ENCODE assay signal across 8 cellular contexts in the genomic region with DNA sequence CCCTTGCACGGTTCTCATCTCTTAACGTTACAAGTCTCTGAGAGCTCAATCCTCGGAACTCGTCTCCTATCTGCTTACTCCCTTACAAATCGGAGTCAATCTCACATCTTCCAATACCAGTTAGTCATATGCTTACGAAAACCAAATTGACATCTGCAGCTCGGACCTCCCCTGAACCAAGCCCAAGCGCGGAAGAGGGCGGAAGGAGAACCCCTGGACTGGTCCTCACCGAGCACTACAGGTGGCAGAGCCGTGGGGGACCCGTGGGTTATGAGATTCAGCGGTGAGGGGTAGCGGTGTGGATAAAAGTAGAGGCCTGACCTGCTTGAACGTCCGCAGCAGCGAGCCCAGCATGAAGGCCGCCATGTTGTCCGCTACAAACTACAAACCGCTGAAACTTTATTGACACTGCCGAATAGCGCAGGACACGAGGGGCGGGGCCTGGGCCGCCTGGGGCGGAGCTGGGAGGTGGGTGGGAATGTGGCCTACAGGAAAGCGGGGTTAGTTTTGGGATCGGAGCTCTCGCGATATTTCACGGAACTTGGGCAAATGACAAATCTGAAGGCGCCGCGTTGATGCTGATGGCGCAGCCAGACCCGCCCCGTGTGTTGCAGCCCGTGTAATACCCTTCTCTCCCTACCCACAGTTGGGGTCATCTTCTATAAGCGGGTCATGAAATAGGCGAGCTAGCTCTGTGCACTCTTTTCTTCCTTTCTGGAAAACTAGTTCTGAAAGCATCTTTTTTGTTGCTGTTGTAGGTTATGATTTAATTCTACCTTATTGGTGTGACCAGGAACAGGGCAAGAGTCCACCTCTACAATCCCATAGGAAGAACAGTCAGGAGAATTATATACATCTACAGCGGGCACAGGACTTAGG. TPM values are rescaled to one million over a fixed set of nuclear protein-coding genes. Genes with fewer than 3 reads are reported as not detected.
A peak's percentile ranks its signal among the peaks of the same experiment; 100 is the strongest.
DNase-seq lines count a peak whose midpoint lies in the region; ATAC-seq and TF ChIP-seq lines count a peak whose summit lies in the region.

A gene (minus strand): TSS at position 383 of the 879 bp plus-strand sequence. CDS start 17 bp downstream, at position 366.

- peak; percentile 96 for ATAC-seq in GM19397 (IDR thresholded peaks at IDR 0.05; ENCODE audit: unreplicated experiment)
- ATAC-seq in HG03571 (IDR thresholded peaks at IDR 0.05; ENCODE audit: unreplicated experiment) = peak; percentile 95

- H3K27me3 ChIP-seq in dorsolateral prefrontal cortex = no peaks in the 10 kb centered on the region
- no peaks in the 10 kb centered on the region for H3K27me3 ChIP-seq in liver (ENCODE audit: control insufficient read depth in 4 of 4, insufficient read depth in 4 of 4, low read length in 3 of 4)

- TF ChIP-seq CTCF in dorsolateral prefrontal cortex (IDR thresholded peaks at IDR 0.05 in 54 of 56, conservative IDR thresholded peaks at IDR 0.05 in 2 of 56; ENCODE audit: low read depth in 1 of 56, partially characterized antibody in 56 of 56) (peak in 33 of 56 donors; percentile 9 to 58 (median 30)), liver (IDR thresholded peaks at IDR 0.05; ENCODE audit: low read depth, low read length, missing input control) (no peak)

- peak; percentile 99 for DNase-seq in CD1c-positive myeloid dendritic cell (ENCODE audit: extremely low spot score)
- peak; percentile 100 for DNase-seq in NCI-H82 (lab: John Stamatoyannopoulos, UW)
- peak; percentile 99 for DNase-seq in activated CD4-positive, alpha-beta T cell treated with anti-CD3 and anti-CD28 coated beads, Interleukin-2, amount 50 U/mL, for 48 hours
- DNase-seq in dorsolateral prefrontal cortex = peak; percentile 89 to 98 (median 96)
- DNase-seq in stimulated activated CD4-positive, alpha-beta T cell treated with anti-CD3 and anti-CD28 coated beads, Interleukin-4, amount 100 ng/mL, for 24 hours = peak; percentile 99

- H3K9me3 ChIP-seq in liver (ENCODE audit: control insufficient read depth in 4 of 4, low read length in 3 of 4) = peaks cover 0 to 1% (median 0%) of the 10 kb centered on the region in 4 donors

- H3K4me3 ChIP-seq in dorsolateral prefrontal cortex = peak within 1 kb of the TSS; percentile 72 to 100 (median 88)
- peak within 1 kb of the TSS; percentile 75 to 100 (median 88) for H3K4me3 ChIP-seq in liver (ENCODE audit: low read depth in 1 of 3, low read length in 3 of 3)

- peaks cover 0 to 20% (median 6%) of the 10 kb centered on the region in 4 donors for H3K4me1 ChIP-seq in liver (ENCODE audit: control insufficient read depth in 4 of 4, insufficient read depth in 4 of 4, low read length in 3 of 4)

- H3K9ac ChIP-seq in liver (ENCODE audit: low read depth in 1 of 2, low read length in 2 of 2) = peak within 1 kb of the TSS; percentile 90 to 99

- 3% methylated on average over 42 of the region's 42 CpGs for WGBS in liver

- H3K36me3 ChIP-seq in liver (ENCODE audit: control insufficient read depth in 4 of 4, insufficient read depth in 3 of 4, low read depth in 1 of 4, low read length in 3 of 4) = peaks cover 2% of the 10 kb centered on the region in 4 donors

- intact Hi-C loops in dorsolateral prefrontal cortex (cut with DNase I) = loop anchor here in 1 of 2 donors (2.0 kb wide), 1 partner anchor 24 kb away; a partner anchor contains a TSS

- H3K27ac ChIP-seq in dorsolateral prefrontal cortex (peak within 1 kb of the TSS; percentile 43 to 95 (median 89)), liver (ENCODE audit: low read depth in 1 of 2, low read length in 2 of 2) (peak within 1 kb of the TSS; percentile 83 to 94)

- peak; percentile 39 to 43 for TF ChIP-seq RAD21 in liver (IDR thresholded peaks at IDR 0.05)

TF ChIP-seq in liver, 16 proteins besides CTCF, POLR2A, EP300 and RAD21:
- TF ChIP-seq GABPA (IDR thresholded peaks at IDR 0.05 in 1 of 2, conservative IDR thresholded peaks at IDR 0.05 in 1 of 2) (peak in 1 of 2 donors; percentile 75), FOXA2 (IDR thresholded peaks at IDR 0.05) (peak; percentile 73), TAF1 (conservative IDR thresholded peaks at IDR 0.05) (peak; percentile 79), EGR1 (IDR thresholded peaks at IDR 0.05; ENCODE audit: low read depth in 2 of 2) (peak in 1 of 2 donors; percentile 66), HNF4G (IDR thresholded peaks at IDR 0.05) (no peak), SP1 (IDR thresholded peaks at IDR 0.05) (peak; percentile 88), NR2F2 (IDR thresholded peaks at IDR 0.05) (peak; percentile 81), YY1 (IDR thresholded peaks at IDR 0.05) (peak; percentile 99), RXRA (IDR thresholded peaks at IDR 0.05) (peak; percentile 61 to 65), FOXA1 (IDR thresholded peaks at IDR 0.05) (peak; percentile 75), JUND (IDR thresholded peaks at IDR 0.05) (peak in 1 of 2 donors; percentile 39), HNF4A (conservative IDR thresholded peaks at IDR 0.05) (peak; percentile 39 to 45)
- TF ChIP-seq, protein P1, sequence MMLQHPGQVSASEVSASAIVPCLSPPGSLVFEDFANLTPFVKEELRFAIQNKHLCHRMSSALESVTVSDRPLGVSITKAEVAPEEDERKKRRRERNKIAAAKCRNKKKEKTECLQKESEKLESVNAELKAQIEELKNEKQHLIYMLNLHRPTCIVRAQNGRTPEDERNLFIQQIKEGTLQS (IDR thresholded peaks at IDR 0.05) = peak; percentile 14
- TF ChIP-seq, protein P2, sequence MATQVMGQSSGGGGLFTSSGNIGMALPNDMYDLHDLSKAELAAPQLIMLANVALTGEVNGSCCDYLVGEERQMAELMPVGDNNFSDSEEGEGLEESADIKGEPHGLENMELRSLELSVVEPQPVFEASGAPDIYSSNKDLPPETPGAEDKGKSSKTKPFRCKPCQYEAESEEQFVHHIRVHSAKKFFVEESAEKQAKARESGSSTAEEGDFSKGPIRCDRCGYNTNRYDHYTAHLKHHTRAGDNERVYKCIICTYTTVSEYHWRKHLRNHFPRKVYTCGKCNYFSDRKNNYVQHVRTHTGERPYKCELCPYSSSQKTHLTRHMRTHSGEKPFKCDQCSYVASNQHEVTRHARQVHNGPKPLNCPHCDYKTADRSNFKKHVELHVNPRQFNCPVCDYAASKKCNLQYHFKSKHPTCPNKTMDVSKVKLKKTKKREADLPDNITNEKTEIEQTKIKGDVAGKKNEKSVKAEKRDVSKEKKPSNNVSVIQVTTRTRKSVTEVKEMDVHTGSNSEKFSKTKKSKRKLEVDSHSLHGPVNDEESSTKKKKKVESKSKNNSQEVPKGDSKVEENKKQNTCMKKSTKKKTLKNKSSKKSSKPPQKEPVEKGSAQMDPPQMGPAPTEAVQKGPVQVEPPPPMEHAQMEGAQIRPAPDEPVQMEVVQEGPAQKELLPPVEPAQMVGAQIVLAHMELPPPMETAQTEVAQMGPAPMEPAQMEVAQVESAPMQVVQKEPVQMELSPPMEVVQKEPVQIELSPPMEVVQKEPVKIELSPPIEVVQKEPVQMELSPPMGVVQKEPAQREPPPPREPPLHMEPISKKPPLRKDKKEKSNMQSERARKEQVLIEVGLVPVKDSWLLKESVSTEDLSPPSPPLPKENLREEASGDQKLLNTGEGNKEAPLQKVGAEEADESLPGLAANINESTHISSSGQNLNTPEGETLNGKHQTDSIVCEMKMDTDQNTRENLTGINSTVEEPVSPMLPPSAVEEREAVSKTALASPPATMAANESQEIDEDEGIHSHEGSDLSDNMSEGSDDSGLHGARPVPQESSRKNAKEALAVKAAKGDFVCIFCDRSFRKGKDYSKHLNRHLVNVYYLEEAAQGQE (IDR thresholded peaks at IDR 0.05) = peak; percentile 87
- TF ChIP-seq, protein P3, sequence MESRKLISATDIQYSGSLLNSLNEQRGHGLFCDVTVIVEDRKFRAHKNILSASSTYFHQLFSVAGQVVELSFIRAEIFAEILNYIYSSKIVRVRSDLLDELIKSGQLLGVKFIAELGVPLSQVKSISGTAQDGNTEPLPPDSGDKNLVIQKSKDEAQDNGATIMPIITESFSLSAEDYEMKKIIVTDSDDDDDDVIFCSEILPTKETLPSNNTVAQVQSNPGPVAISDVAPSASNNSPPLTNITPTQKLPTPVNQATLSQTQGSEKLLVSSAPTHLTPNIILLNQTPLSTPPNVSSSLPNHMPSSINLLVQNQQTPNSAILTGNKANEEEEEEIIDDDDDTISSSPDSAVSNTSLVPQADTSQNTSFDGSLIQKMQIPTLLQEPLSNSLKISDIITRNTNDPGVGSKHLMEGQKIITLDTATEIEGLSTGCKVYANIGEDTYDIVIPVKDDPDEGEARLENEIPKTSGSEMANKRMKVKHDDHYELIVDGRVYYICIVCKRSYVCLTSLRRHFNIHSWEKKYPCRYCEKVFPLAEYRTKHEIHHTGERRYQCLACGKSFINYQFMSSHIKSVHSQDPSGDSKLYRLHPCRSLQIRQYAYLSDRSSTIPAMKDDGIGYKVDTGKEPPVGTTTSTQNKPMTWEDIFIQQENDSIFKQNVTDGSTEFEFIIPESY (IDR thresholded peaks at IDR 0.05) = peak; percentile 99
- TF ChIP-seq, protein P4, sequence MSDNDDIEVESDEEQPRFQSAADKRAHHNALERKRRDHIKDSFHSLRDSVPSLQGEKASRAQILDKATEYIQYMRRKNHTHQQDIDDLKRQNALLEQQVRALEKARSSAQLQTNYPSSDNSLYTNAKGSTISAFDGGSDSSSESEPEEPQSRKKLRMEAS (IDR thresholded peaks at IDR 0.05) = peak; percentile 96
TF ChIP-seq in liver: peak in this region for 15.

RNA-seq across cellular contexts. Expression of the gene that starts here (rescaled TPM):
- 10 to 100 TPM; 23.2 to 47.2 (median 33.2) TPM for total RNA-seq in dorsolateral prefrontal cortex
- total RNA-seq in liver = 10 to 100 TPM; 14.9 to 23.0 TPM
- 10 to 100 TPM; 21.8 to 41.4 TPM for polyA plus RNA-seq in liver

Comparison
In these comparisons a context has a peak if more than half of its experiments do, and no peak if none do; other contexts are left out.
1. Peak in every context shown above with its lines: DNase-seq, ATAC-seq, H3K4me3 ChIP-seq and H3K27ac ChIP-seq.